ENCODE assay signal across 8 cellular contexts in genomic region chr20:37178839-37179670, GRCh38. TPM values are rescaled to one million over a fixed set of nuclear protein-coding genes. Genes with fewer than 3 reads are reported as not detected.
DNase-seq lines count a peak whose midpoint lies in the region; ATAC-seq and TF ChIP-seq lines count a peak whose summit lies in the region.

Gene MROH8 (minus strand): TSS chr20:37179548.
Gene RPN2 (plus strand): TSS chr20:37179330. CDS start chr20:37179357, 27 bp downstream.

- intact Hi-C loops in CD4-positive, alpha-beta T cell (cut with DNase I, micrococcal nuclease) = loop anchor here (2.0 to 5.0 kb wide), 7 partner anchors 16 to 1293 kb away; partner anchors contain the start of genes CTNNBL1 (in 1 of the 2), RALGAPB (in 1 of the 2) and RBL1 (in 1 of the 2)
- intact Hi-C loops in activated CD4-positive, alpha-beta memory T cell treated with anti-CD3 and anti-CD28 coated beads for 36 hours (cut with micrococcal nuclease) = loop anchor here (1.0 to 10.0 kb wide), 3 partner anchors 13 to 164 kb away; no protein-coding TSS in a partner anchor
- intact Hi-C loops in dorsolateral prefrontal cortex (cut with DNase I) (loop anchor here (1.0 to 10.0 kb wide), 4 partner anchors 13 to 353 kb away; partner anchors contain the start of gene RBL1 (in 1 of the 2)), right lobe of liver (cut with DNase I) (no loop called here)

- H3K4me1 ChIP-seq in right lobe of liver = peaks cover 0 to 19% (median 4%) of the 10 kb centered on the region in 4 donors

- no peaks in the 10 kb centered on the region for H3K9me3 Mint-ChIP-seq in CD4-positive, alpha-beta T cell
- H3K9me3 Mint-ChIP-seq in activated CD4-positive, alpha-beta memory T cell treated with anti-CD3 and anti-CD28 coated beads for 36 hours = no peaks in the 10 kb centered on the region

- TF ChIP-seq CTCF in CD4-positive, alpha-beta T cell (IDR thresholded peaks at IDR 0.05) = no peak
- TF ChIP-seq CTCF in dorsolateral prefrontal cortex (IDR thresholded peaks at IDR 0.05 in 54 of 56, conservative IDR thresholded peaks at IDR 0.05 in 2 of 56; ENCODE audit: low read depth in 1 of 56, partially characterized antibody in 56 of 56) = peak in 23 of 56 donors; percentile 9 to 49 (median 25)
- TF ChIP-seq CTCF in right lobe of liver (IDR thresholded peaks at IDR 0.05) = no peak

- H3K36me3 Mint-ChIP-seq in CD4-positive, alpha-beta T cell (ENCODE audit: low read depth) = peaks cover 35% of the 10 kb centered on the region
- H3K36me3 Mint-ChIP-seq in activated CD4-positive, alpha-beta memory T cell treated with anti-CD3 and anti-CD28 coated beads for 36 hours = peaks cover 15% of the 10 kb centered on the region

- H3K4me3 ChIP-seq in dorsolateral prefrontal cortex = peak within 1 kb of the TSS; percentile 67 to 97 (median 87)
- peak within 1 kb of the TSS; percentile 83 to 97 (median 96) for H3K4me3 ChIP-seq in right lobe of liver

- peaks cover 46% of the 10 kb centered on the region for H3K4me1 Mint-ChIP-seq in CD4-positive, alpha-beta T cell (ENCODE audit: low read depth)
- H3K4me1 Mint-ChIP-seq in activated CD4-positive, alpha-beta memory T cell treated with anti-CD3 and anti-CD28 coated beads for 36 hours (ENCODE audit: low read depth) = peaks cover 33% of the 10 kb centered on the region

- peak within 1 kb of the TSS; percentile 88 for H3K27ac Mint-ChIP-seq in CD4-positive, alpha-beta T cell
- H3K27ac Mint-ChIP-seq in activated CD4-positive, alpha-beta memory T cell treated with anti-CD3 and anti-CD28 coated beads for 36 hours = peak within 1 kb of the TSS; percentile 96

- no peaks in the 10 kb centered on the region for H3K27me3 Mint-ChIP-seq in CD4-positive, alpha-beta T cell
- no peaks in the 10 kb centered on the region for H3K27me3 Mint-ChIP-seq in activated CD4-positive, alpha-beta memory T cell treated with anti-CD3 and anti-CD28 coated beads for 36 hours

- no peaks in the 10 kb centered on the region for H3K9me3 ChIP-seq in CD4-positive, alpha-beta T cell (ENCODE audit: control insufficient read depth, low read length)
- H3K9me3 ChIP-seq in right lobe of liver = no peaks in the 10 kb centered on the region

- H3K36me3 ChIP-seq in right lobe of liver = peaks cover 0 to 2% (median under 1%) of the 10 kb centered on the region in 4 donors

- peak within 1 kb of the TSS; percentile 99 for H3K4me3 Mint-ChIP-seq in CD4-positive, alpha-beta T cell
- H3K4me3 Mint-ChIP-seq in activated CD4-positive, alpha-beta memory T cell treated with anti-CD3 and anti-CD28 coated beads for 36 hours = peak within 1 kb of the TSS; percentile 95

- CTCF ChIA-PET in CD4-positive, alpha-beta T cell (lab: Charles Lee) = interaction anchor here (0.7 to 3.3 kb wide), 7 partner anchors 10 to 83 kb away, joined by 3 to 27 read pairs (median 4); partner anchors contain the start of gene RBL1
- CTCF ChIA-PET in activated CD4-positive, alpha-beta memory T cell treated with anti-CD3 and anti-CD28 coated beads for 36 hours (lab: Charles Lee) = interaction anchor here (0.6 to 4.1 kb wide), 9 partner anchors 12 to 341 kb away, joined by 3 to 43 read pairs (median 4); partner anchors contain the start of gene RBL1

- DNase-seq in CD4-positive, alpha-beta T cell = peak; percentile 87 to 94 (median 92)
- DNase-seq in NCI-H82 (lab: John Stamatoyannopoulos, UW) (peak; percentile 99), dorsolateral prefrontal cortex (peak; percentile 98 to 99 (median 99)), right lobe of liver (peak; percentile 98 to 99 (median 99))
- peak; percentile 98 for DNase-seq in activated CD4-positive, alpha-beta memory T cell treated with anti-CD3 and anti-CD28 coated beads for 36 hours
- DNase-seq in stimulated activated CD4-positive, alpha-beta T cell treated with anti-CD3 and anti-CD28 coated beads, Interleukin-4, amount 100 ng/mL, for 24 hours = peak; percentile 96

- TF ChIP-seq POLR2A in right lobe of liver (IDR thresholded peaks at IDR 0.05) = peak; percentile 67

- POLR2A ChIA-PET in CD4-positive, alpha-beta T cell (lab: Charles Lee) = interaction anchor here (0.6 to 3.0 kb wide), 25 partner anchors 11 to 1569 kb away, joined by 3 to 33 read pairs (median 4); partner anchors contain the start of genes ACTR5, BLCAP, MANBAL and RBL1
- POLR2A ChIA-PET in activated CD4-positive, alpha-beta memory T cell treated with anti-CD3 and anti-CD28 coated beads for 36 hours (lab: Charles Lee) = interaction anchor here (0.6 to 1.7 kb wide), 9 partner anchors 10 to 854 kb away, joined by 3 to 24 read pairs (median 5); partner anchors contain the start of genes BLCAP, MANBAL, RBL1 and RPRD1B

- peak; percentile 92 for ATAC-seq in CD4-positive, alpha-beta T cell (ENCODE audit: poor library complexity)
- ATAC-seq in GM19452 (IDR thresholded peaks at IDR 0.05; ENCODE audit: unreplicated experiment) (peak; percentile 90), HG03575 (IDR thresholded peaks at IDR 0.05; ENCODE audit: extremely low read depth, insufficient number of reproducible peaks, low FRiP score, unreplicated experiment) (peak; percentile 32), right lobe of liver (peak; percentile 94 to 98 (median 97))

- peak within 1 kb of the TSS; percentile 84 for H3K27ac ChIP-seq in CD4-positive, alpha-beta T cell (ENCODE audit: low read depth, low read length)
- peak within 1 kb of the TSS; percentile 40 to 100 (median 98) for H3K27ac ChIP-seq in dorsolateral prefrontal cortex
- peak within 1 kb of the TSS; percentile 96 to 99 (median 99) for H3K27ac ChIP-seq in right lobe of liver

- no peaks in the 10 kb centered on the region for H3K27me3 ChIP-seq in CD4-positive, alpha-beta T cell (ENCODE audit: control insufficient read depth, insufficient read depth, low read length)
- no peaks in the 10 kb centered on the region for H3K27me3 ChIP-seq in dorsolateral prefrontal cortex
- H3K27me3 ChIP-seq in right lobe of liver = no peaks in the 10 kb centered on the region

- 1% methylated on average over 23 of the region's 77 CpGs for WGBS in right lobe of liver (ENCODE audit: insufficient coverage, low coverage, low lambda C conversion rate, missing lambda C conversion rate)

RNA-seq across cellular contexts. Expression of gene MROH8, which starts in this region (rescaled TPM):
- total RNA-seq in CD4-positive, alpha-beta T cell = 1 to 10 TPM; 1.1 to 1.2 TPM
- 1 to 10 TPM; 1.8 to 2.0 TPM for total RNA-seq in activated CD4-positive, alpha-beta memory T cell treated with anti-CD3 and anti-CD28 coated beads for 36 hours
- total RNA-seq in dorsolateral prefrontal cortex (10 to 100 TPM in 86 of 120 experiments, 1 to 10 TPM in 34; 4.9 to 20.6 (median 11.6) TPM), right lobe of liver (1 to 10 TPM; 1.1 to 5.2 (median 2.2) TPM)

RNA-seq across cellular contexts. Expression of gene RPN2, which starts in this region (rescaled TPM):
- 10 to 100 TPM; 62.8 to 65.8 TPM for total RNA-seq in CD4-positive, alpha-beta T cell
- total RNA-seq in activated CD4-positive, alpha-beta memory T cell treated with anti-CD3 and anti-CD28 coated beads for 36 hours = 100 to 1,000 TPM; 123 to 125 TPM
- 10 to 100 TPM; 51.0 to 98.1 (median 63.8) TPM for total RNA-seq in dorsolateral prefrontal cortex
- total RNA-seq in right lobe of liver = 100 to 1,000 TPM in 5 of 6 experiments, 10 to 100 TPM in 1; 91.7 to 188 (median 148) TPM

Comparison
In these comparisons a context has a peak if more than half of its experiments do, and no peak if none do; other contexts are left out.
1. Peak in every context shown above with its lines: DNase-seq, ATAC-seq, H3K4me3 ChIP-seq and H3K27ac ChIP-seq.
2. ATAC-seq: peak in every context shown above with its lines; median percentile 97 in right lobe of liver; 92 in CD4-positive, alpha-beta T cell; 90 in GM19452; 32 in HG03575.
3. intact Hi-C loops: an anchor here in CD4-positive, alpha-beta T cell (2.0 to 5.0 kb wide), activated CD4-positive, alpha-beta memory T cell treated with anti-CD3 and anti-CD28 coated beads for 36 hours (1.0 to 10.0 kb wide) and dorsolateral prefrontal cortex (1.0 to 10.0 kb wide); none called in right lobe of liver.